In genomic region chr5:115291397-115291796, GRCh38 we compare ENCODE assay signal across 26 cellular contexts. TPM values are rescaled to one million over a fixed set of nuclear protein-coding genes. Genes with fewer than 3 reads are reported as not detected.
DNase-seq lines count a peak whose midpoint lies in the region; ATAC-seq, FAIRE-seq and TF ChIP-seq lines count a peak whose summit lies in the region.
"Had no signal": no experiment of that assay in that cellular context is flagged by ENCODE, and none has a peak within 500 bp of the region (broad histone marks: within the 10 kb centered on the region; RNA-seq: fewer than 3 reads in every experiment).

No MANE protein-coding gene starts in this region.

- CTCF ChIA-PET in HepG2 (lab: Yijun Ruan, JAX; ENCODE audit: low intra/inter-chr PET ratio, low total read pairs): no interaction called here
- CTCF ChIA-PET in K562 (lab: Yijun Ruan, JAX; ENCODE audit: low intra/inter-chr PET ratio): no interaction called here

- no peak overlapping the region for H3K27ac Mint-ChIP-seq in T-helper 17 cell
- H3K27ac Mint-ChIP-seq: CD14-positive monocyte; CD4-positive, alpha-beta memory T cell; CD4-positive, CD25-positive, alpha-beta regulatory T cell; CD8-positive, alpha-beta memory T cell had no signal

- TF ChIP-seq CTCF in HepG2 (CRISPR knock-in tag; IDR thresholded peaks at IDR 0.05) (no peak), right lobe of liver (IDR thresholded peaks at IDR 0.05) (no peak), K562 (IDR thresholded peaks at IDR 0.05 in 2 of 3, conservative IDR thresholded peaks at IDR 0.05 in 1 of 3; ENCODE audit: insufficient read depth in 2 of 3, low read depth in 1 of 3, low read length in 3 of 3) (no peak)

- TF ChIP-seq RAD21 in HepG2 (CRISPR knock-in tag; IDR thresholded peaks at IDR 0.05): no peak
- no peak for TF ChIP-seq RAD21 in K562 (CRISPR knock-in tag; conservative IDR thresholded peaks at IDR 0.05 in 1 of 2, IDR thresholded peaks at IDR 0.05 in 1 of 2)

- intact Hi-C loops in HepG2 (cut with micrococcal nuclease; ENCODE audit: unreplicated experiment): loop anchor here (10.0 kb wide), 1 partner anchor 543 kb away; no protein-coding TSS in a partner anchor
- intact Hi-C loops in right lobe of liver (cut with DNase I): no loop called here
- intact Hi-C loops in K562 (cut with micrococcal nuclease): no loop called here

- no peaks in the 10 kb centered on the region for H3K79me2 ChIP-seq in HepG2 (ENCODE audit: insufficient read depth, low read length)
- peaks cover 15% of the 10 kb centered on the region; the same call in 1 of the 3 replicates for H3K79me2 ChIP-seq in K562 (ENCODE audit: control insufficient read depth, insufficient read depth, low read length)

- no peak for FAIRE-seq in HepG2 (lab: Jason Lieb, UNC)
- FAIRE-seq in K562 (lab: Jason Lieb, UNC): no peak
- FAIRE-seq: GM12878, GM12892, GM18507, GM19239 had no signal

- H3K4me3 ChIP-seq in HepG2 (replicated peaks in 1 of 3; ENCODE audit: insufficient read depth in 1 of 3, low read depth in 2 of 3, low read length in 3 of 3) (no peak overlapping the region), right lobe of liver (no peak overlapping the region), K562 (no peak overlapping the region)
- H3K4me3 ChIP-seq: BLaER1, GM12878 had no signal

- H3K4me2 ChIP-seq in HepG2 (ENCODE audit: low read depth, low read length) (no peak overlapping the region), K562 (ENCODE audit: insufficient read depth, low read length) (no peak overlapping the region)
- H3K4me2 ChIP-seq: BLaER1 had no signal

- no peak for TF ChIP-seq EP300 in HepG2 (IDR thresholded peaks at IDR 0.05; ENCODE audit: low read depth in 2 of 2, low read length in 2 of 2)
- no peak for TF ChIP-seq EP300 in HepG2 (CRISPR knock-in tag; IDR thresholded peaks at IDR 0.05; ENCODE audit: borderline replicate concordance)
- no peak for TF ChIP-seq EP300 in K562 (IDR thresholded peaks at IDR 0.05; ENCODE audit: low read length)

- H3K36me3 ChIP-seq in HepG2 (replicated peaks in 1 of 2; ENCODE audit: control insufficient read depth in 1 of 2, insufficient read depth in 2 of 2, low read length in 2 of 2) (no peaks in the 10 kb centered on the region), right lobe of liver (no peaks in the 10 kb centered on the region), K562 (ENCODE audit: control insufficient read depth, insufficient read depth, low read length) (no peaks in the 10 kb centered on the region)
- H3K36me3 ChIP-seq: BE2C had no signal

- H3K4me1 ChIP-seq in HepG2 (ENCODE audit: insufficient read depth, low read length) (peaks cover 14% of the 10 kb centered on the region), right lobe of liver (peaks cover 0 to 9% (median 0%) of the 10 kb centered on the region in 4 donors), K562 (replicated peaks in 1 of 2; ENCODE audit: control insufficient read depth in 2 of 2, insufficient read depth in 2 of 2, low read length in 2 of 2) (peaks cover 5 to 6% of the 10 kb centered on the region in 2 experiments; a peak in 4 of 5 replicates)
- H3K4me1 ChIP-seq: BE2C had no signal

- ATAC-seq in HepG2 (no peak), right lobe of liver (no peak), K562 (no peak), T-helper 17 cell (no peak), GM18519 (IDR thresholded peaks at IDR 0.05; ENCODE audit: low FRiP score, unreplicated experiment) (no peak)
- ATAC-seq: GM12878 had no signal

- H3K9me3 ChIP-seq in HepG2 (ENCODE audit: low read length) (no peaks in the 10 kb centered on the region), right lobe of liver (no peaks in the 10 kb centered on the region), K562 (replicated peaks; ENCODE audit: control insufficient read depth, insufficient read depth, low read depth, low read length) (peaks cover 11% of the 10 kb centered on the region), T-helper 17 cell (ENCODE audit: control insufficient read depth, low read length, poor library complexity, severe bottlenecking) (peaks cover 4% of the 10 kb centered on the region)
- H3K9me3 ChIP-seq: BE2C had no signal

- TF ChIP-seq POLR2A in HepG2 (IDR thresholded peaks at IDR 0.05; ENCODE audit: insufficient read depth in 1 of 2, low read depth in 2 of 2, low read length in 2 of 2): no peak
- TF ChIP-seq POLR2A in right lobe of liver (IDR thresholded peaks at IDR 0.05): no peak
- no peak for TF ChIP-seq POLR2A in K562 (conservative IDR thresholded peaks at IDR 0.05)

- no peaks in the 10 kb centered on the region for H3K36me3 Mint-ChIP-seq in T-helper 17 cell (ENCODE audit: low read depth)
- H3K36me3 Mint-ChIP-seq: CD4-positive, CD25-positive, alpha-beta regulatory T cell had no signal

- H3K27me3 ChIP-seq in HepG2 (ENCODE audit: control insufficient read depth in 1 of 2, insufficient read depth in 2 of 2, low read length in 2 of 2) (no peaks in the 10 kb centered on the region), right lobe of liver (no peaks in the 10 kb centered on the region), K562 (ENCODE audit: control insufficient read depth in 2 of 2, insufficient read depth in 2 of 2, low read length in 2 of 2) (no peaks in the 10 kb centered on the region)
- H3K27me3 ChIP-seq: BE2C, BLaER1 had no signal

- H3K27me3 Mint-ChIP-seq in T-helper 17 cell: peaks cover 8% of the 10 kb centered on the region

- POLR2A ChIA-PET in HepG2 (lab: Yijun Ruan, JAX): no interaction called here
- POLR2A ChIA-PET in K562 (lab: Yijun Ruan, JAX): no interaction called here

- H3K27ac ChIP-seq in HepG2 (ENCODE audit: extremely low read length, insufficient read depth, low read length): no peak overlapping the region
- H3K27ac ChIP-seq in right lobe of liver: no peak overlapping the region
- no peak overlapping the region for H3K27ac ChIP-seq in K562 (ENCODE audit: extremely low read depth, low read depth, low read length)
- H3K27ac ChIP-seq: 22Rv1, BLaER1 had no signal

- no peaks in the 10 kb centered on the region for H3K9me1 ChIP-seq in K562 (ENCODE audit: control insufficient read depth, insufficient read depth, low read length)

- H3K4me1 Mint-ChIP-seq in T-helper 17 cell: peaks cover 17% of the 10 kb centered on the region

- BruUV-seq in HepG2 (replicated peaks; lab: Mats Ljungman, UMichigan) (no TSS peak), K562 (replicated peaks; lab: Mats Ljungman, UMichigan) (no TSS peak)

- H2AFZ ChIP-seq in HepG2 (ENCODE audit: low read length) (no peak overlapping the region), K562 (ENCODE audit: low read depth, low read length) (no peak overlapping the region)

- H4K20me1 ChIP-seq in HepG2 (ENCODE audit: insufficient read depth, low read length) (no peaks in the 10 kb centered on the region), K562 (replicated peaks; ENCODE audit: control insufficient read depth, insufficient read depth, low read length) (no peaks in the 10 kb centered on the region)

- DNase-seq in HepG2 (ENCODE audit: low spot score): no peak
- no peak for DNase-seq in right lobe of liver
- DNase-seq in K562 (ENCODE audit: extremely low read depth in 1 of 4, low spot score in 3 of 4): no peak
- DNase-seq in T-helper 17 cell: no peak
- DNase-seq: ACHN; BE2C; C1 segment of cervical spinal cord; CD4-positive, alpha-beta memory T cell; CD4-positive, CD25-positive, alpha-beta regulatory T cell; CD8-positive, alpha-beta memory T cell; COR-L47; DMS 273 treated with DMSO at 0.1 percent for 48 hours; DMS153; DMS53; DMS79; DND-41; EL; GDM1 had no signal

- H3K9ac ChIP-seq in HepG2 (ENCODE audit: insufficient read depth, low read depth, low read length): no peak overlapping the region
- H3K9ac ChIP-seq in K562 (ENCODE audit: insufficient read depth in 1 of 2, low read depth in 2 of 2, low read length in 2 of 2): no peak overlapping the region
- H3K9ac ChIP-seq: BLaER1 had no signal

- H3K4me3 Mint-ChIP-seq in T-helper 17 cell: no peak overlapping the region
- H3K4me3 Mint-ChIP-seq: CD14-positive monocyte; CD4-positive, alpha-beta memory T cell; CD4-positive, CD25-positive, alpha-beta regulatory T cell; CD8-positive, alpha-beta memory T cell had no signal

- in situ Hi-C loops in HepG2 (cut with HindIII; ENCODE audit: extremely low pct_ligation_motif_present, low pct_unique_long_range_greater_than_20kb): no loop called here
- in situ Hi-C loops in K562 (cut with MboI): no loop called here

RNA-seq across cellular contexts. Expression of gene CCDC112, which starts 5.1 kb away (rescaled TPM):
- 2.8 and 3.3 TPM in 2 replicates for total RNA-seq in HepG2 (2016; rRNA removed; fragmentation: Illumina TruSeq; extraction: Trizol)
- total RNA-seq in HepG2 (2016; cell fraction: cytosol; rRNA removed; fragmentation: Illumina TruSeq; extraction: Trizol; ENCODE audit: low read depth): 1.2 and 2.0 TPM in 2 replicates
- total RNA-seq in HepG2 (2016; cell fraction: insoluble cytoplasmic fraction; rRNA removed; fragmentation: Illumina TruSeq; extraction: Trizol): 3.4 and 3.8 TPM in 2 replicates
- 1.9 and 2.1 TPM in 2 replicates for total RNA-seq in HepG2 (2016; cell fraction: membrane; rRNA removed; fragmentation: Illumina TruSeq; extraction: Trizol)
- total RNA-seq in HepG2 (2016; cell fraction: nucleus; rRNA removed; fragmentation: Illumina TruSeq; extraction: Trizol): 3.8 and 6.0 TPM in 2 replicates
- polyA plus RNA-seq in HepG2 (2011; rRNA removed): 0.78 and 1.1 TPM in 2 replicates
- polyA plus RNA-seq in HepG2 (2011; cell fraction: cytosol; rRNA removed): 0.64 and 0.81 TPM in 2 replicates
- polyA plus RNA-seq in HepG2 (2011; cell fraction: nucleus; rRNA removed): 0.45 and 0.71 TPM in 2 replicates
- 2.5 and 3.9 TPM in 2 replicates for polyA plus RNA-seq in HepG2 (2012)
- 0.85 and 0.99 TPM in 2 replicates for polyA plus RNA-seq in HepG2 (2016; cell fraction: cytosol; fragmentation: Illumina TruSeq; extraction: Trizol; ENCODE audit: low read depth)
- 4.0 and 4.9 TPM in 2 replicates for polyA plus RNA-seq in HepG2 (2016; cell fraction: insoluble cytoplasmic fraction; fragmentation: Illumina TruSeq; extraction: Trizol; ENCODE audit: low read depth)
- 1.1 and 1.7 TPM in 2 replicates for polyA plus RNA-seq in HepG2 (2016; cell fraction: membrane; fragmentation: Illumina TruSeq; extraction: Trizol; ENCODE audit: low read depth)
- polyA plus RNA-seq in HepG2 (2016; cell fraction: nucleus; fragmentation: Illumina TruSeq; extraction: Trizol; ENCODE audit: insufficient read depth, low read depth): 5.2 and 9.4 TPM in 2 replicates
- polyA minus RNA-seq in HepG2 (2011; rRNA and poly(A)+ RNA removed; ENCODE audit: low replicate concordance): 0.18 and 0.44 TPM in 2 replicates
- polyA minus RNA-seq in HepG2 (2011; cell fraction: cytosol; rRNA and poly(A)+ RNA removed): 0.69 and 1.4 TPM in 2 replicates
- polyA minus RNA-seq in HepG2 (2011; cell fraction: nucleus; rRNA and poly(A)+ RNA removed): 4.2 and 4.8 TPM in 2 replicates
- 1 to 10 TPM in 2 of 6 experiments, under 1 TPM in 4; 0.49 to 1.8 (median 0.93) TPM for total RNA-seq in right lobe of liver
- total RNA-seq in K562 (2011; cell fraction: chromatin; rRNA removed; ENCODE audit: low replicate concordance): 0.65 and 3.1 TPM in 2 replicates
- 0.50 and 0.66 TPM in 2 replicates for total RNA-seq in K562 (2011; cell fraction: nucleolus; rRNA removed)
- total RNA-seq in K562 (2011; cell fraction: nucleoplasm; rRNA removed): 1.3 and 2.4 TPM in 2 replicates
- total RNA-seq in K562 (2014; rRNA removed): 7.4 and 8.5 TPM in 2 replicates
- total RNA-seq in K562 (2014; rRNA removed; fragmentation: Illumina TruSeq; extraction: Trizol): 13.7 and 16.4 TPM in 2 replicates
- total RNA-seq in K562 (2015; rRNA removed; fragmentation: Illumina TruSeq; extraction: Trizol): 14.0 and 15.2 TPM in 2 replicates
- total RNA-seq in K562 (2021): 5.6 and 6.2 TPM in 2 replicates
- 2.7 and 3.4 TPM in 2 replicates for polyA plus RNA-seq in K562 (2011; rRNA removed)
- 1.2 TPM in 2 replicates for polyA plus RNA-seq in K562 (2011; cell fraction: cytosol; rRNA removed)
- polyA plus RNA-seq in K562 (2011; cell fraction: nucleus; rRNA removed): 0.87 and 1.1 TPM in 2 replicates
- polyA plus RNA-seq in K562 (2012): 5.6 and 6.2 TPM in 2 replicates
- polyA plus RNA-seq in K562 (2014; fragmentation: Illumina TruSeq; extraction: Trizol): 14.4 and 15.3 TPM in 2 replicates
- 1 to 10 TPM; 3.3 to 3.5 TPM for polyA plus RNA-seq in K562 (2014; fragmentation: Nextera tagmentation; extraction: Ambion mirVana)
- polyA plus RNA-seq in K562 (2014; rRNA removed): 7.9 and 9.9 TPM in 2 replicates
- 2.1 and 2.8 TPM in 2 replicates for polyA minus RNA-seq in K562 (2011; rRNA and poly(A)+ RNA removed)
- 1.5 TPM in 2 replicates for polyA minus RNA-seq in K562 (2011; cell fraction: cytosol; rRNA and poly(A)+ RNA removed)
- polyA minus RNA-seq in K562 (2011; cell fraction: nucleus; rRNA and poly(A)+ RNA removed): 1.5 and 2.8 TPM in 2 replicates
- 1 to 10 TPM; 2.8 to 3.5 TPM for total RNA-seq in T-helper 17 cell

RNA-seq across cellular contexts. Expression of gene PGGT1B, which starts 28.7 kb away (rescaled TPM):
- total RNA-seq in HepG2 (2016; rRNA removed; fragmentation: Illumina TruSeq; extraction: Trizol): 42.7 and 72.3 TPM in 2 replicates
- total RNA-seq in HepG2 (2016; cell fraction: cytosol; rRNA removed; fragmentation: Illumina TruSeq; extraction: Trizol; ENCODE audit: low read depth): 6.9 and 11.3 TPM in 2 replicates
- total RNA-seq in HepG2 (2016; cell fraction: insoluble cytoplasmic fraction; rRNA removed; fragmentation: Illumina TruSeq; extraction: Trizol): 42.3 and 71.1 TPM in 2 replicates
- total RNA-seq in HepG2 (2016; cell fraction: membrane; rRNA removed; fragmentation: Illumina TruSeq; extraction: Trizol): 11.0 and 14.9 TPM in 2 replicates
- 30.4 and 38.7 TPM in 2 replicates for total RNA-seq in HepG2 (2016; cell fraction: nucleus; rRNA removed; fragmentation: Illumina TruSeq; extraction: Trizol)
- polyA plus RNA-seq in HepG2 (2011; rRNA removed): 2.4 and 2.9 TPM in 2 replicates
- 0.98 and 1.6 TPM in 2 replicates for polyA plus RNA-seq in HepG2 (2011; cell fraction: cytosol; rRNA removed)
- 2.6 and 3.5 TPM in 2 replicates for polyA plus RNA-seq in HepG2 (2011; cell fraction: nucleus; rRNA removed)
- 13.0 and 18.1 TPM in 2 replicates for polyA plus RNA-seq in HepG2 (2012)
- 1.2 TPM in 2 replicates for polyA plus RNA-seq in HepG2 (2016; cell fraction: cytosol; fragmentation: Illumina TruSeq; extraction: Trizol; ENCODE audit: low read depth)
- 36.6 and 42.3 TPM in 2 replicates for polyA plus RNA-seq in HepG2 (2016; cell fraction: insoluble cytoplasmic fraction; fragmentation: Illumina TruSeq; extraction: Trizol; ENCODE audit: low read depth)
- polyA plus RNA-seq in HepG2 (2016; cell fraction: membrane; fragmentation: Illumina TruSeq; extraction: Trizol; ENCODE audit: low read depth): 3.0 and 3.3 TPM in 2 replicates
- polyA plus RNA-seq in HepG2 (2016; cell fraction: nucleus; fragmentation: Illumina TruSeq; extraction: Trizol; ENCODE audit: insufficient read depth, low read depth): 15.9 and 18.8 TPM in 2 replicates
- 18.2 and 26.2 TPM in 2 replicates for polyA minus RNA-seq in HepG2 (2011; rRNA and poly(A)+ RNA removed; ENCODE audit: low replicate concordance)
- polyA minus RNA-seq in HepG2 (2011; cell fraction: cytosol; rRNA and poly(A)+ RNA removed): 4.9 and 5.5 TPM in 2 replicates
- 56.8 and 69.8 TPM in 2 replicates for polyA minus RNA-seq in HepG2 (2011; cell fraction: nucleus; rRNA and poly(A)+ RNA removed)
- total RNA-seq in right lobe of liver: 10 to 100 TPM in 4 of 6 experiments, 1 to 10 TPM in 2; 7.1 to 29.3 (median 21.1) TPM
- total RNA-seq in K562 (2011; cell fraction: chromatin; rRNA removed; ENCODE audit: low replicate concordance): 11.4 and 21.0 TPM in 2 replicates
- 6.3 and 9.6 TPM in 2 replicates for total RNA-seq in K562 (2011; cell fraction: nucleolus; rRNA removed)
- total RNA-seq in K562 (2011; cell fraction: nucleoplasm; rRNA removed): 10.9 and 15.5 TPM in 2 replicates
- 7.6 and 8.2 TPM in 2 replicates for total RNA-seq in K562 (2014; rRNA removed)
- 21.2 and 27.4 TPM in 2 replicates for total RNA-seq in K562 (2014; rRNA removed; fragmentation: Illumina TruSeq; extraction: Trizol)
- total RNA-seq in K562 (2015; rRNA removed; fragmentation: Illumina TruSeq; extraction: Trizol): 19.9 and 20.0 TPM in 2 replicates
- total RNA-seq in K562 (2021): 33.7 and 38.8 TPM in 2 replicates
- 4.0 and 6.2 TPM in 2 replicates for polyA plus RNA-seq in K562 (2011; rRNA removed)
- polyA plus RNA-seq in K562 (2011; cell fraction: cytosol; rRNA removed): 0.91 and 1.9 TPM in 2 replicates
- polyA plus RNA-seq in K562 (2011; cell fraction: nucleus; rRNA removed): 4.6 and 4.7 TPM in 2 replicates
- polyA plus RNA-seq in K562 (2012): 13.4 and 17.5 TPM in 2 replicates
- 10.3 and 10.9 TPM in 2 replicates for polyA plus RNA-seq in K562 (2014; fragmentation: Illumina TruSeq; extraction: Trizol)
- 10 to 100 TPM; 19.8 to 32.3 TPM for polyA plus RNA-seq in K562 (2014; fragmentation: Nextera tagmentation; extraction: Ambion mirVana)
- polyA plus RNA-seq in K562 (2014; rRNA removed): 5.3 and 5.8 TPM in 2 replicates
- 16.3 and 18.3 TPM in 2 replicates for polyA minus RNA-seq in K562 (2011; rRNA and poly(A)+ RNA removed)
- polyA minus RNA-seq in K562 (2011; cell fraction: cytosol; rRNA and poly(A)+ RNA removed): 6.1 and 7.2 TPM in 2 replicates
- polyA minus RNA-seq in K562 (2011; cell fraction: nucleus; rRNA and poly(A)+ RNA removed): 26.3 and 31.2 TPM in 2 replicates
- 10 to 100 TPM; 39.3 to 44.9 TPM for total RNA-seq in T-helper 17 cell

Comparison
In these comparisons a context has a peak if more than half of its experiments do, and no peak if none do; other contexts are left out.
1. Of the 241 proteins assayed by ChIP-seq in both HepG2 and K562: peak only in HepG2: MAFF and MAFK; only in K562: MAFG; in both: none; in neither: 238.